In the genomic region with DNA sequence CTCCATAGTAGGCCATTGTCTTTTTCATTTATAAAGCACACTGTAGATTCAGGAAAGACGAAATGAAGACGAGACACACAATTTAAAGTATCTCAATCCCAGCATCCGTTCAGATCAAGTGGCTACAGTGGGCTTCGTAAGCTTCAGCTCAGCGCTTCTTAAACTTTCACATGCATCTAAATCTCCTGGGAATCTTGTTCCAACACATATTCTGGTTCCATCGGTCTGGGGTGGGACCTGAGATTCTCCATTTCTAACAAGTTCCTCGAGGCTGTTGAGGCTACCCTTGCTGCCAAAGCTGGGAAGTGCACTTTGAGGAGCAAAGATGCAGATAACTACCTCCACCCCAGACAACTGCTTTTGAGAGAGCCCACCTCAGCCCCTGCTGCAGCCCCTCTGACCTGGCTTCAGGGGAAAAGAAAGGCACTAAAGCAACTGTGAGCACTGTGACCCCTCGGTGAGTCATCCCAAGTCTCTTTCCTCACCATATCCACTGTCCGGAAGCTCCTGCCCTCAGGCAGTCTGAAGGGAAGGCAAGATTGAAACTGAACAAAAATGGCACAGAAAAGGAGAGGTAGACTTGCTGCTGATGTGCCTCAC, we compare ENCODE assay signal across 9 cellular contexts.
DNase-seq lines count a peak whose midpoint lies in the region; ATAC-seq and TF ChIP-seq lines count a peak whose summit lies in the region.
"Had no signal": no experiment of that assay in that cellular context is flagged by ENCODE, and none has a peak within 500 bp of the region (broad histone marks: within the 10 kb centered on the region; RNA-seq: fewer than 3 reads in every experiment).

No MANE protein-coding gene starts in this region.

- no peaks in the 10 kb centered on the region for H3K9me3 Mint-ChIP-seq in activated naive CD4-positive, alpha-beta T cell treated with anti-CD3 and anti-CD28 coated beads for 36 hours
- no peaks in the 10 kb centered on the region for H3K9me3 Mint-ChIP-seq in activated naive CD4-positive, alpha-beta T cell treated with anti-CD3 and anti-CD28 coated beads, Interleukin-2, amount 50 U/mL, for 72 hours
- no peaks in the 10 kb centered on the region for H3K9me3 Mint-ChIP-seq in type B pancreatic cell
- no peaks in the 10 kb centered on the region for H3K9me3 Mint-ChIP-seq in CD8-positive, alpha-beta memory T cell

- H3K27ac ChIP-seq in CD8-positive, alpha-beta memory T cell (ENCODE audit: low read depth, low read length) = no peak overlapping the region

- no peak overlapping the region for H3K4me3 Mint-ChIP-seq in activated naive CD4-positive, alpha-beta T cell treated with anti-CD3 and anti-CD28 coated beads for 36 hours
- H3K4me3 Mint-ChIP-seq in type B pancreatic cell = no peak overlapping the region
- H3K4me3 Mint-ChIP-seq in CD8-positive, alpha-beta memory T cell = no peak overlapping the region

- no peaks in the 10 kb centered on the region for H3K36me3 ChIP-seq in CD8-positive, alpha-beta memory T cell (ENCODE audit: insufficient read depth, low read length)
- H3K36me3 ChIP-seq: Peyer's patch had no signal

- no peaks in the 10 kb centered on the region for H3K9me3 ChIP-seq in CD8-positive, alpha-beta memory T cell (ENCODE audit: low read length)
- H3K9me3 ChIP-seq: Peyer's patch had no signal

- H3K27me3 ChIP-seq in CD8-positive, alpha-beta memory T cell (ENCODE audit: insufficient read depth, low read length, poor library complexity, severe bottlenecking) = no peaks in the 10 kb centered on the region
- H3K27me3 ChIP-seq: Peyer's patch had no signal

- no peaks in the 10 kb centered on the region for H3K36me3 Mint-ChIP-seq in activated naive CD4-positive, alpha-beta T cell treated with anti-CD3 and anti-CD28 coated beads for 36 hours (ENCODE audit: low read depth)
- H3K36me3 Mint-ChIP-seq in activated naive CD4-positive, alpha-beta T cell treated with anti-CD3 and anti-CD28 coated beads, Interleukin-2, amount 50 U/mL, for 72 hours = no peaks in the 10 kb centered on the region
- H3K36me3 Mint-ChIP-seq in type B pancreatic cell = no peaks in the 10 kb centered on the region
- H3K36me3 Mint-ChIP-seq in CD8-positive, alpha-beta memory T cell = peaks cover 0 to 2% (median 0%) of the 10 kb centered on the region in 3 donors

- ATAC-seq in activated naive CD4-positive, alpha-beta T cell treated with anti-CD3 and anti-CD28 coated beads, Interleukin-2, amount 50 U/mL, for 72 hours = no peak
- no peak for ATAC-seq in HG02610 (IDR thresholded peaks at IDR 0.05; ENCODE audit: unreplicated experiment)

- CTCF ChIA-PET in activated naive CD4-positive, alpha-beta T cell treated with anti-CD3 and anti-CD28 coated beads for 36 hours (lab: Charles Lee) = interaction anchor here (0.8 to 6.4 kb wide), 20 partner anchors 14 to 344 kb away, joined by 3 to 80 read pairs (median 4); a partner anchor contains a TSS
- CTCF ChIA-PET in CD8-positive, alpha-beta memory T cell (lab: Charles Lee) = interaction anchor here (0.8 to 2.6 kb wide), 13 partner anchors 14 to 326 kb away, joined by 3 to 28 read pairs (median 4); a partner anchor contains a TSS

- intact Hi-C loops in activated naive CD4-positive, alpha-beta T cell treated with anti-CD3 and anti-CD28 coated beads for 36 hours (cut with micrococcal nuclease) = loop anchor here (5.0 kb wide), 1 partner anchor 585 kb away; no protein-coding TSS in a partner anchor

- H3K27ac Mint-ChIP-seq in activated naive CD4-positive, alpha-beta T cell treated with anti-CD3 and anti-CD28 coated beads for 36 hours = peak overlapping the region; percentile 3
- H3K27ac Mint-ChIP-seq in activated naive CD4-positive, alpha-beta T cell treated with anti-CD3 and anti-CD28 coated beads, Interleukin-2, amount 50 U/mL, for 72 hours = peak overlapping the region in 1 of 2 donors; percentile 79
- peak overlapping the region; percentile 78 for H3K27ac Mint-ChIP-seq in type B pancreatic cell
- H3K27ac Mint-ChIP-seq in CD8-positive, alpha-beta memory T cell = no peak overlapping the region

- H3K4me3 ChIP-seq in foreskin fibroblast (ENCODE audit: low read depth in 1 of 2, low read length in 2 of 2) = peak overlapping the region in 1 of 2 donors; percentile 33
- no peak overlapping the region for H3K4me3 ChIP-seq in CD8-positive, alpha-beta memory T cell (ENCODE audit: low read length)
- H3K4me3 ChIP-seq: Peyer's patch had no signal

- POLR2A ChIA-PET in CD8-positive, alpha-beta memory T cell (lab: Charles Lee) = no interaction called here

- H3K4me1 Mint-ChIP-seq in activated naive CD4-positive, alpha-beta T cell treated with anti-CD3 and anti-CD28 coated beads for 36 hours (ENCODE audit: low read depth) = peaks cover 29% of the 10 kb centered on the region
- peaks cover 27% of the 10 kb centered on the region for H3K4me1 Mint-ChIP-seq in type B pancreatic cell (ENCODE audit: unreplicated experiment)
- peaks cover 19 to 23% (median 20%) of the 10 kb centered on the region in 3 donors for H3K4me1 Mint-ChIP-seq in CD8-positive, alpha-beta memory T cell

- peaks cover 2% of the 10 kb centered on the region for H3K27me3 Mint-ChIP-seq in activated naive CD4-positive, alpha-beta T cell treated with anti-CD3 and anti-CD28 coated beads for 36 hours (ENCODE audit: low read depth)
- no peaks in the 10 kb centered on the region for H3K27me3 Mint-ChIP-seq in type B pancreatic cell
- H3K27me3 Mint-ChIP-seq in CD8-positive, alpha-beta memory T cell = peaks cover 2 to 3% of the 10 kb centered on the region in 2 donors

- TF ChIP-seq CTCF in foreskin fibroblast (IDR thresholded peaks at IDR 0.05; ENCODE audit: low read depth, low read length) = no peak
- no peak for TF ChIP-seq CTCF in type B pancreatic cell (conservative IDR thresholded peaks at IDR 0.05)

- peaks cover 18% of the 10 kb centered on the region for H3K4me1 ChIP-seq in CD8-positive, alpha-beta memory T cell (ENCODE audit: insufficient read depth, low read length)

- no peak for DNase-seq in activated naive CD4-positive, alpha-beta T cell treated with anti-CD3 and anti-CD28 coated beads for 36 hours
- DNase-seq in activated naive CD4-positive, alpha-beta T cell treated with anti-CD3 and anti-CD28 coated beads, Interleukin-2, amount 50 U/mL, for 72 hours (ENCODE audit: low spot score in 2 of 2) = no peak
- DNase-seq in SW 1271 (lab: John Stamatoyannopoulos, UW) = peak; percentile 75 to 81
- DNase-seq in foreskin fibroblast = peak; percentile 82 to 90
- DNase-seq in type B pancreatic cell (ENCODE audit: extremely low spot score, unreplicated experiment) = no peak
- DNase-seq in CD8-positive, alpha-beta memory T cell = no peak
- no peak for DNase-seq in HuH-7 (ENCODE audit: low spot score)

Comparison
In these comparisons a context has a peak if more than half of its experiments do, and no peak if none do; other contexts are left out.
1. DNase-seq: peak in SW 1271 (2 of 2) and foreskin fibroblast (2 of 2); none in activated naive CD4-positive, alpha-beta T cell treated with anti-CD3 and anti-CD28 coated beads for 36 hours (single experiment), activated naive CD4-positive, alpha-beta T cell treated with anti-CD3 and anti-CD28 coated beads, Interleukin-2, amount 50 U/mL, for 72 hours (0 of 2), type B pancreatic cell (single experiment), CD8-positive, alpha-beta memory T cell (0 of 5) and HuH-7 (single experiment).
2. H3K27ac Mint-ChIP-seq: peak in activated naive CD4-positive, alpha-beta T cell treated with anti-CD3 and anti-CD28 coated beads for 36 hours (single experiment) and type B pancreatic cell (single experiment); none in CD8-positive, alpha-beta memory T cell (0 of 8).